In the genomic region with DNA sequence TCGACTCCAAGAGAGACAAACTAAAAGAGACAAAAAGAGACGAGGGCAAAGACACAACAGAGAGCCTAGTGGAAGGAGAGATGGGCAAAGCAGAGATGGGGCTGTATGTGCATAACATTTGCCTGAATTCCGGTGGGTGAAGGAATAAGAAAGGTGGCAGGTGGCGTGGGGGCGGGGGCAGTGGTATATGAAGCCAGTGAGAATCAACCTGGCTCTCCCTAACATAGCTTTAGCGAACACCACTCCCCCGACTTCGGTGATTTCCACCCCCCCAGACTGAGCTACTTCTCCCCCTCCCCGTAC, we compare ENCODE assay signal across 8 cellular contexts. TPM values are rescaled to one million over a fixed set of nuclear protein-coding genes. Genes with fewer than 3 reads are reported as not detected.
DNase-seq lines count a peak whose midpoint lies in the region; ATAC-seq and TF ChIP-seq lines count a peak whose summit lies in the region.

No MANE protein-coding gene starts in this region.

- H3K27ac ChIP-seq in CD4-positive, CD25-positive, alpha-beta regulatory T cell (ENCODE audit: insufficient read depth, low read length, poor library complexity, severe bottlenecking): no peak overlapping the region
- H3K27ac ChIP-seq in effector memory CD4-positive, alpha-beta T cell (ENCODE audit: insufficient read depth, low read length, poor library complexity, severe bottlenecking): no peak overlapping the region
- peak overlapping the region; percentile 98 for H3K27ac ChIP-seq in neutrophil
- H3K27ac ChIP-seq in foreskin keratinocyte: no peak overlapping the region

- no peak overlapping the region for H3K4me3 ChIP-seq in CD4-positive, CD25-positive, alpha-beta regulatory T cell (ENCODE audit: low read depth, low read length)
- peak overlapping the region; percentile 62 for H3K4me3 ChIP-seq in LNCaP clone FGC (ENCODE audit: low read depth, low read length)
- H3K4me3 ChIP-seq in effector memory CD4-positive, alpha-beta T cell (ENCODE audit: insufficient read depth, low read depth, low read length, poor library complexity, severe bottlenecking): peak overlapping the region; percentile 88
- peak overlapping the region; percentile 93 to 99 for H3K4me3 ChIP-seq in neutrophil (ENCODE audit: low read depth in 1 of 2, low read length in 1 of 2)

- H3K36me3 ChIP-seq in CD4-positive, CD25-positive, alpha-beta regulatory T cell (ENCODE audit: control insufficient read depth, insufficient read depth, low read length): no peaks in the 10 kb centered on the region
- no peaks in the 10 kb centered on the region for H3K36me3 ChIP-seq in effector memory CD4-positive, alpha-beta T cell (ENCODE audit: control insufficient read depth, insufficient read depth, low read length)
- peaks cover 34% of the 10 kb centered on the region for H3K36me3 ChIP-seq in neutrophil

- DNase-seq in CD4-positive, CD25-positive, alpha-beta regulatory T cell: peak in 1 of 3 donors; percentile 42
- DNase-seq in LNCaP clone FGC (ENCODE audit: low read depth) (no peak), foreskin keratinocyte (no peak), G401 (ENCODE audit: low spot score) (no peak), MV-4-11 (lab: John Stamatoyannopoulos, UW) (no peak), iPS-NIHi11 (ENCODE audit: low spot score) (no peak)
- DNase-seq in effector memory CD4-positive, alpha-beta T cell: no peak

- peaks cover 31% of the 10 kb centered on the region for H3K27me3 Mint-ChIP-seq in CD4-positive, CD25-positive, alpha-beta regulatory T cell

- H3K4me1 ChIP-seq in CD4-positive, CD25-positive, alpha-beta regulatory T cell (ENCODE audit: control insufficient read depth, insufficient read depth, low read length, poor library complexity, severe bottlenecking): peaks cover 31% of the 10 kb centered on the region
- peaks cover 13% of the 10 kb centered on the region for H3K4me1 ChIP-seq in effector memory CD4-positive, alpha-beta T cell (ENCODE audit: control insufficient read depth, insufficient read depth, low read length, poor library complexity, severe bottlenecking)
- H3K4me1 ChIP-seq in neutrophil (ENCODE audit: control insufficient read depth in 1 of 2, insufficient read depth in 1 of 2, low read depth in 1 of 2, low read length in 1 of 2) (peaks cover 70 to 71% of the 10 kb centered on the region in 2 experiments), foreskin keratinocyte (peaks cover 18% of the 10 kb centered on the region)

- H3K4me3 Mint-ChIP-seq in CD4-positive, CD25-positive, alpha-beta regulatory T cell: peak overlapping the region; percentile 53 to 91 (median 80)

- peaks cover 25% of the 10 kb centered on the region for H3K27me3 ChIP-seq in CD4-positive, CD25-positive, alpha-beta regulatory T cell (ENCODE audit: control insufficient read depth, insufficient read depth, low read length)
- no peaks in the 10 kb centered on the region for H3K27me3 ChIP-seq in effector memory CD4-positive, alpha-beta T cell (replicated peaks; ENCODE audit: control insufficient read depth, insufficient read depth, low read length, poor library complexity, severe bottlenecking)
- H3K27me3 ChIP-seq in neutrophil (peaks cover 32% of the 10 kb centered on the region), foreskin keratinocyte (peaks cover 8% of the 10 kb centered on the region)

- TF ChIP-seq CTCF in LNCaP clone FGC (IDR thresholded peaks at IDR 0.05; ENCODE audit: control insufficient read depth, extremely low read depth, insufficient read depth) (no peak), neutrophil (IDR thresholded peaks at IDR 0.05) (no peak), foreskin keratinocyte (conservative IDR thresholded peaks at IDR 0.05) (no peak)

- ATAC-seq in CD4-positive, CD25-positive, alpha-beta regulatory T cell (ENCODE audit: low read depth in 2 of 2): peak in 1 of 2 donors; percentile 2
- ATAC-seq in foreskin keratinocyte: no peak

- in situ Hi-C loops in G401 (cut with HindIII; ENCODE audit: low sequenced_read_pairs): no loop called here

- no peaks in the 10 kb centered on the region for H3K36me3 Mint-ChIP-seq in CD4-positive, CD25-positive, alpha-beta regulatory T cell

- peak overlapping the region in 2 of 3 donors; percentile 47 to 72 for H3K27ac Mint-ChIP-seq in CD4-positive, CD25-positive, alpha-beta regulatory T cell

- H3K9me3 ChIP-seq in CD4-positive, CD25-positive, alpha-beta regulatory T cell (ENCODE audit: control insufficient read depth in 2 of 2, low read length in 2 of 2): no peaks in the 10 kb centered on the region
- H3K9me3 ChIP-seq in effector memory CD4-positive, alpha-beta T cell (ENCODE audit: control insufficient read depth, low read length): no peaks in the 10 kb centered on the region
- H3K9me3 ChIP-seq in neutrophil: no peaks in the 10 kb centered on the region

- H3K4me1 Mint-ChIP-seq in CD4-positive, CD25-positive, alpha-beta regulatory T cell: peaks cover 0 to 25% (median 14%) of the 10 kb centered on the region in 4 donors

- peaks cover 0 to 2% (median 0%) of the 10 kb centered on the region in 7 donors for H3K9me3 Mint-ChIP-seq in CD4-positive, CD25-positive, alpha-beta regulatory T cell

RNA-seq across cellular contexts. Expression of a gene that starts 1.1 kb away (rescaled TPM):
- not detected for total RNA-seq in CD4-positive, CD25-positive, alpha-beta regulatory T cell
- under 1 TPM in 1 of 4 donors, not detected in 3; 0.31 TPM for polyA plus RNA-seq in CD4-positive, CD25-positive, alpha-beta regulatory T cell
- 2.9 and 3.2 TPM in 2 replicates for total RNA-seq in foreskin keratinocyte
- polyA plus RNA-seq in foreskin keratinocyte: 2.0 and 2.4 TPM in 2 replicates
- total RNA-seq in G401 (2014; rRNA removed; shearing (Covaris generic)): 2.2 and 6.1 TPM in 2 replicates

RNA-seq across cellular contexts. Expression of a gene that starts 17.6 kb away (rescaled TPM):
- total RNA-seq in CD4-positive, CD25-positive, alpha-beta regulatory T cell: 16.0 TPM
- 10 to 100 TPM in 3 of 4 donors, 1 to 10 TPM in 1; 9.6 to 18.8 (median 14.8) TPM for polyA plus RNA-seq in CD4-positive, CD25-positive, alpha-beta regulatory T cell
- total RNA-seq in foreskin keratinocyte: 17.2 and 19.0 TPM in 2 replicates
- polyA plus RNA-seq in foreskin keratinocyte: 6.8 and 8.2 TPM in 2 replicates
- total RNA-seq in G401 (2014; rRNA removed; shearing (Covaris generic)): 21.8 and 37.9 TPM in 2 replicates
